8 cellular contexts compared by ENCODE assay signal in genomic region chr9:104780796-104781395, GRCh38. TPM values are rescaled to one million over a fixed set of nuclear protein-coding genes. Genes with fewer than 3 reads are reported as not detected.
DNase-seq lines count a peak whose midpoint lies in the region; ATAC-seq and TF ChIP-seq lines count a peak whose summit lies in the region.

No MANE protein-coding gene starts in this region.

- in situ Hi-C loops in astrocyte of the spinal cord (cut with HindIII; ENCODE audit: low sequenced_read_pairs): no loop called here

- no peaks in the 10 kb centered on the region for H3K27me3 ChIP-seq in Loucy (ENCODE audit: insufficient read depth, low read length, poor library complexity, severe bottlenecking)

- no peaks in the 10 kb centered on the region for H3K4me1 ChIP-seq in Loucy (ENCODE audit: insufficient read depth, low read length, poor library complexity, severe bottlenecking)
- no peaks in the 10 kb centered on the region for H3K4me1 ChIP-seq in mucosa of descending colon (ENCODE audit: low read depth)

- no peaks in the 10 kb centered on the region for H3K79me2 ChIP-seq in Loucy (ENCODE audit: insufficient read depth, low read length)

- no peaks in the 10 kb centered on the region for H3F3A ChIP-seq in Loucy (ENCODE audit: low read depth)

- no peak overlapping the region for H2AFZ ChIP-seq in Loucy (ENCODE audit: low read length)

- intact Hi-C loops in mucosa of descending colon (cut with DNase I, micrococcal nuclease): no loop called here

- H3K4me3 ChIP-seq in Loucy (ENCODE audit: low read length, poor library complexity, severe bottlenecking): no peak overlapping the region
- no peak overlapping the region for H3K4me3 ChIP-seq in astrocyte of the spinal cord (ENCODE audit: low read depth, low read length)
- H3K4me3 ChIP-seq in mucosa of descending colon: no peak overlapping the region

- H3K9ac ChIP-seq in Loucy (ENCODE audit: low read depth, low read length, poor library complexity, severe bottlenecking): no peak overlapping the region

- H3K9me3 ChIP-seq in Loucy (ENCODE audit: insufficient read depth, low read depth, low read length) (no peaks in the 10 kb centered on the region), mucosa of descending colon (no peaks in the 10 kb centered on the region)

- DNase-seq in AG08395 (ENCODE audit: low spot score) (peak; percentile 44), astrocyte of the spinal cord (ENCODE audit: low read depth, low spot score) (peak; percentile 39), mucosa of descending colon (no peak)
- no peak for DNase-seq in stimulated activated naive CD8-positive, alpha-beta T cell treated with anti-CD3 and anti-CD28 coated beads, Interleukin-15, Interleukin-2, amounts not matched to agents 100 U/mL and 50 U/mL, for 24 hours

- H3K4me2 ChIP-seq in Loucy (ENCODE audit: low read depth, low read length, poor library complexity, severe bottlenecking): no peak overlapping the region

- H4K20me1 ChIP-seq in Loucy (ENCODE audit: insufficient read depth, low read length, poor library complexity, severe bottlenecking): no peaks in the 10 kb centered on the region

- H3K9me2 ChIP-seq in Loucy (replicated peaks; ENCODE audit: low read depth, low read length): no peaks in the 10 kb centered on the region

- H3K36me3 ChIP-seq in Loucy (ENCODE audit: insufficient read depth, low read length) (no peaks in the 10 kb centered on the region), mucosa of descending colon (ENCODE audit: low read depth) (no peaks in the 10 kb centered on the region)

- ATAC-seq in GM18511 (IDR thresholded peaks at IDR 0.05; ENCODE audit: unreplicated experiment) (peak; percentile 47), mucosa of descending colon (peak; percentile 36), GM18858 (IDR thresholded peaks at IDR 0.05; ENCODE audit: unreplicated experiment) (no peak), GM21717 (IDR thresholded peaks at IDR 0.05; ENCODE audit: unreplicated experiment) (no peak)
- no peak for ATAC-seq in stimulated activated naive CD8-positive, alpha-beta T cell treated with anti-CD3 and anti-CD28 coated beads, Interleukin-15, Interleukin-2, amounts not matched to agents 100 U/mL and 50 U/mL, for 24 hours

- TF ChIP-seq CTCF in Loucy (conservative IDR thresholded peaks at IDR 0.05; ENCODE audit: low read length) (peak; percentile 75), astrocyte of the spinal cord (IDR thresholded peaks at IDR 0.05; ENCODE audit: low read depth, low read length) (peak; percentile 50), mucosa of descending colon (IDR thresholded peaks at IDR 0.05) (no peak)

RNA-seq across cellular contexts. Expression of gene NIPSNAP3B, which starts 17.0 kb away (rescaled TPM):
- total RNA-seq in mucosa of descending colon: 1 to 10 TPM in 2 of 3 donors, under 1 TPM in 1; 0.98 to 1.3 (median 1.1) TPM

RNA-seq across cellular contexts. Expression of gene NIPSNAP3A, which starts 33.4 kb away (rescaled TPM):
- total RNA-seq in mucosa of descending colon: 10 to 100 TPM; 23.7 to 51.2 (median 34.6) TPM

Comparison
In these comparisons a context has a peak if more than half of its experiments do, and no peak if none do; other contexts are left out.
1. DNase-seq: peak in AG08395 (single experiment) and astrocyte of the spinal cord (single experiment); none in mucosa of descending colon (0 of 3) and stimulated activated naive CD8-positive, alpha-beta T cell treated with anti-CD3 and anti-CD28 coated beads, Interleukin-15, Interleukin-2, amounts not matched to agents 100 U/mL and 50 U/mL, for 24 hours (single experiment).
2. ATAC-seq: peak in GM18511 (single experiment) and mucosa of descending colon (single experiment); none in GM18858 (single experiment), GM21717 (single experiment) and stimulated activated naive CD8-positive, alpha-beta T cell treated with anti-CD3 and anti-CD28 coated beads, Interleukin-15, Interleukin-2, amounts not matched to agents 100 U/mL and 50 U/mL, for 24 hours (single experiment).